ENCODE assay signal across 23 cellular contexts in genomic region chr11:45090607-45091006, GRCh38. TPM values are rescaled to one million over a fixed set of nuclear protein-coding genes. Genes with fewer than 3 reads are reported as not detected.
DNase-seq lines count a peak whose midpoint lies in the region; ATAC-seq and TF ChIP-seq lines count a peak whose summit lies in the region.
"Had no signal": no experiment of that assay in that cellular context is flagged by ENCODE, and none has a peak within 500 bp of the region (broad histone marks: within the 10 kb centered on the region; RNA-seq: fewer than 3 reads in every experiment).

No MANE protein-coding gene starts in this region.

- H3K27me3 Mint-ChIP-seq in brain (peaks cover 12% of the 10 kb centered on the region), glutamatergic neuron (ENCODE audit: unreplicated experiment) (peaks cover 14% of the 10 kb centered on the region)
- peaks cover 11% of the 10 kb centered on the region for H3K27me3 Mint-ChIP-seq in activated CD8-positive, alpha-beta memory T cell treated with anti-CD3 and anti-CD28 coated beads, Interleukin-2, amount 10 ng/mL, durations not matched to agents 7 days and 5 days
- H3K27me3 Mint-ChIP-seq: stimulated activated naive B cell treated with anti-CD40 and anti-IgM and Interleukin-4, amounts not matched to agents 10 μg/mL and 1 μg/mL and 100 μg/mL, for 72 hours had no signal

- no peaks in the 10 kb centered on the region for H3K27me3 ChIP-seq in spleen (replicated peaks in 1 of 7)
- H3K27me3 ChIP-seq: ovary, uterus had no signal

- H3K9me3 Mint-ChIP-seq in brain, result peaks cover 0 to 17% (median 0%) of the 10 kb centered on the region in 5 experiments
- H3K9me3 Mint-ChIP-seq in glutamatergic neuron (ENCODE audit: unreplicated experiment), result peaks cover 6% of the 10 kb centered on the region
- H3K9me3 Mint-ChIP-seq in activated CD8-positive, alpha-beta memory T cell treated with anti-CD3 and anti-CD28 coated beads, Interleukin-2, amount 10 ng/mL, durations not matched to agents 7 days and 5 days (ENCODE audit: low read depth), result no peaks in the 10 kb centered on the region
- H3K9me3 Mint-ChIP-seq: activated T-cell treated with anti-CD3 and anti-CD28 coated beads, Interleukin-2, amount 50 U/mL, for 72 hours; endodermal cell; nephron progenitor cell; stimulated activated naive B cell treated with anti-CD40 and anti-IgM and Interleukin-4, amounts not matched to agents 10 μg/mL and 1 μg/mL and 100 μg/mL, for 72 hours had no signal

- CTCF ChIA-PET in activated CD8-positive, alpha-beta memory T cell treated with anti-CD3 and anti-CD28 coated beads, Interleukin-2, amount 10 ng/mL, durations not matched to agents 7 days and 5 days (lab: Charles Lee), result interaction anchor here (1.7 to 3.7 kb wide), 2 partner anchors 14 to 154 kb away, joined by 8 to 24 read pairs; no protein-coding TSS in a partner anchor

- DNase-seq in glutamatergic neuron (no peak), spleen (no peak), NCI-H1417 (lab: John Stamatoyannopoulos, UW) (no peak)
- no peak for DNase-seq in activated CD8-positive, alpha-beta memory T cell treated with anti-CD3 and anti-CD28 coated beads, Interleukin-2, amount 10 ng/mL, durations not matched to agents 7 days and 5 days
- DNase-seq: activated CD4-positive, alpha-beta T cell treated with anti-CD3 and anti-CD28 coated beads, Interleukin-2, amount 50 U/mL, for 4 hours; activated T-cell treated with anti-CD3 and anti-CD28 coated beads, Interleukin-2, amount 50 U/mL, for 72 hours; central memory CD4-positive, alpha-beta T cell; dermis blood vessel endothelial cell; DMS 273 treated with DMSO at 0.1 percent for 48 hours; endodermal cell; foreskin melanocyte; H7; NCI-H345; NCI-H748 treated with DMSO at 0.1 percent for 48 hours; nephron progenitor cell; ovary; RPMI8226; stimulated activated naive B cell treated with anti-CD40 and anti-IgM and Interleukin-4, amounts not matched to agents 10 μg/mL and 1 μg/mL and 100 μg/mL, for 72 hours; uterus had no signal

- no peaks in the 10 kb centered on the region for H3K36me3 ChIP-seq in KOPT-K1 (ENCODE audit: insufficient read depth, low read length)
- H3K36me3 ChIP-seq in spleen, result no peaks in the 10 kb centered on the region
- H3K36me3 ChIP-seq: ovary, uterus had no signal

- no peak for TF ChIP-seq CTCF in brain (conservative IDR thresholded peaks at IDR 0.05)
- no peak for TF ChIP-seq CTCF in glutamatergic neuron (IDR thresholded peaks at IDR 0.05; ENCODE audit: partially characterized antibody, unreplicated experiment)
- no peak for TF ChIP-seq CTCF in spleen (IDR thresholded peaks at IDR 0.05 in 8 of 11, conservative IDR thresholded peaks at IDR 0.05 in 3 of 11)

- H3K9me3 ChIP-seq in KOPT-K1 (ENCODE audit: insufficient read depth, low read length, poor library complexity, severe bottlenecking) (no peaks in the 10 kb centered on the region), spleen (no peaks in the 10 kb centered on the region)
- H3K9me3 ChIP-seq: ovary, uterus had no signal

- H3K4me3 ChIP-seq in spleen, result no peak overlapping the region
- H3K4me3 ChIP-seq: ovary, uterus had no signal

- TF ChIP-seq POLR2A in spleen (IDR thresholded peaks at IDR 0.05), result no peak

- ATAC-seq in GM21786 (IDR thresholded peaks at IDR 0.05; ENCODE audit: unreplicated experiment), result no peak
- no peak for ATAC-seq in activated CD8-positive, alpha-beta memory T cell treated with anti-CD3 and anti-CD28 coated beads, Interleukin-2, amount 10 ng/mL, durations not matched to agents 7 days and 5 days
- ATAC-seq: activated T-cell treated with anti-CD3 and anti-CD28 coated beads, Interleukin-2, amount 50 U/mL, for 72 hours; stimulated activated naive B cell treated with anti-CD40 and anti-IgM and Interleukin-4, amounts not matched to agents 10 μg/mL and 1 μg/mL and 100 μg/mL, for 72 hours had no signal

- H3K27ac Mint-ChIP-seq in brain, result peak overlapping the region in 3 of 5 experiments; percentile 5 to 27 (median 16)
- peak overlapping the region; percentile 1 for H3K27ac Mint-ChIP-seq in glutamatergic neuron (ENCODE audit: unreplicated experiment)
- no peak overlapping the region for H3K27ac Mint-ChIP-seq in activated CD8-positive, alpha-beta memory T cell treated with anti-CD3 and anti-CD28 coated beads, Interleukin-2, amount 10 ng/mL, durations not matched to agents 7 days and 5 days
- H3K27ac Mint-ChIP-seq: activated T-cell treated with anti-CD3 and anti-CD28 coated beads, Interleukin-2, amount 50 U/mL, for 72 hours; endodermal cell; nephron progenitor cell; stimulated activated naive B cell treated with anti-CD40 and anti-IgM and Interleukin-4, amounts not matched to agents 10 μg/mL and 1 μg/mL and 100 μg/mL, for 72 hours had no signal

- H3K4me1 Mint-ChIP-seq in brain, result peaks cover 83% of the 10 kb centered on the region
- peaks cover 47% of the 10 kb centered on the region for H3K4me1 Mint-ChIP-seq in glutamatergic neuron (ENCODE audit: low read depth, unreplicated experiment)
- peaks cover 20% of the 10 kb centered on the region for H3K4me1 Mint-ChIP-seq in activated CD8-positive, alpha-beta memory T cell treated with anti-CD3 and anti-CD28 coated beads, Interleukin-2, amount 10 ng/mL, durations not matched to agents 7 days and 5 days

- peaks cover 14 to 86% (median 53%) of the 10 kb centered on the region in 6 donors for H3K4me1 ChIP-seq in spleen

- H3K4me3 Mint-ChIP-seq in brain (peak overlapping the region in 1 of 5 experiments; percentile 17), glutamatergic neuron (ENCODE audit: unreplicated experiment) (no peak overlapping the region)
- no peak overlapping the region for H3K4me3 Mint-ChIP-seq in activated CD8-positive, alpha-beta memory T cell treated with anti-CD3 and anti-CD28 coated beads, Interleukin-2, amount 10 ng/mL, durations not matched to agents 7 days and 5 days
- H3K4me3 Mint-ChIP-seq: activated T-cell treated with anti-CD3 and anti-CD28 coated beads, Interleukin-2, amount 50 U/mL, for 72 hours; endodermal cell; nephron progenitor cell; stimulated activated naive B cell treated with anti-CD40 and anti-IgM and Interleukin-4, amounts not matched to agents 10 μg/mL and 1 μg/mL and 100 μg/mL, for 72 hours had no signal

- intact Hi-C loops in spleen (cut with DNase I; ENCODE audit: low total_unique reads), result no loop called here

- H3K36me3 Mint-ChIP-seq in brain (no peaks in the 10 kb centered on the region), glutamatergic neuron (ENCODE audit: unreplicated experiment) (no peaks in the 10 kb centered on the region)
- H3K36me3 Mint-ChIP-seq in activated CD8-positive, alpha-beta memory T cell treated with anti-CD3 and anti-CD28 coated beads, Interleukin-2, amount 10 ng/mL, durations not matched to agents 7 days and 5 days, result no peaks in the 10 kb centered on the region

- H3K27ac ChIP-seq in KOPT-K1 (ENCODE audit: low read depth, low read length, poor library complexity, severe bottlenecking), result peak overlapping the region; percentile 79
- H3K27ac ChIP-seq in spleen, result peak overlapping the region in 7 of 8 donors; percentile 13 to 82 (median 67)
- H3K27ac ChIP-seq: HL-60 had no signal

- 67 to 80% (median 76%) methylated on average over 3 of the region's 3 CpGs for WGBS in spleen, 5 donors

RNA-seq across cellular contexts. Expression of gene PRDM11, which starts 55.8 kb away (rescaled TPM):
- polyA plus RNA-seq in brain (ENCODE audit: insufficient read depth, low read depth, low replicate concordance), result 4.2 TPM
- 7.5 TPM for total RNA-seq in glutamatergic neuron (ENCODE audit: unreplicated experiment)
- total RNA-seq in spleen, result 10 to 100 TPM in 6 of 7 donors, 1 to 10 TPM in 1; 8.0 to 24.3 (median 19.5) TPM
- 1 to 10 TPM; 1.7 to 4.3 (median 1.9) TPM for polyA plus RNA-seq in spleen
- 1 to 10 TPM; 2.5 to 4.6 TPM for total RNA-seq in activated CD8-positive, alpha-beta memory T cell treated with anti-CD3 and anti-CD28 coated beads, Interleukin-2, amount 10 ng/mL, durations not matched to agents 7 days and 5 days
